In genomic region chr3:190617185-190617584, GRCh38 we compare ENCODE assay signal across 9 cellular contexts.
A peak's percentile ranks its signal among the peaks of the same experiment; 100 is the strongest.
DNase-seq lines count a peak whose midpoint lies in the region; ATAC-seq and TF ChIP-seq lines count a peak whose summit lies in the region.
"Had no signal": no experiment of that assay in that cellular context is flagged by ENCODE, and none has a peak within 500 bp of the region (broad histone marks: within the 10 kb centered on the region; RNA-seq: fewer than 3 reads in every experiment).

No MANE protein-coding gene starts in this region.

- no peaks in the 10 kb centered on the region for H4K20me1 ChIP-seq in SU-DHL-6 (ENCODE audit: low read depth, low read length)

- TF ChIP-seq EP300 in esophagus muscularis mucosa (IDR thresholded peaks at IDR 0.05), result no peak

- H3K27ac Mint-ChIP-seq in WTC11, result no peak overlapping the region

- peaks cover 9% of the 10 kb centered on the region for H3K4me1 Mint-ChIP-seq in WTC11

- H3K9ac ChIP-seq in SU-DHL-6 (ENCODE audit: low read length), result no peak overlapping the region

- H3K9me3 Mint-ChIP-seq in WTC11, result 0 out of 2 replicates have a peak, but pooled peaks cover 3% of the 10 kb centered on the region

- no peak for TF ChIP-seq POLR2A in esophagus muscularis mucosa (IDR thresholded peaks at IDR 0.05; ENCODE audit: low read depth)

- H3K36me3 Mint-ChIP-seq in WTC11, result no peaks in the 10 kb centered on the region

- ATAC-seq in activated CD4-positive, CD25-positive, alpha-beta regulatory T cell treated with anti-CD3 and anti-CD28 coated beads, Interleukin-2, amount 50 U/mL, for 24 hours, result peak; percentile 17 to 19
- peak; percentile 87 for ATAC-seq in HG03060 (IDR thresholded peaks at IDR 0.05; ENCODE audit: low read depth, unreplicated experiment)
- no peak for ATAC-seq in WTC11

- H2AFZ ChIP-seq in SU-DHL-6 (ENCODE audit: low read depth, low read length, severe bottlenecking), result no peak overlapping the region

- H3K4me2 ChIP-seq in SU-DHL-6 (ENCODE audit: low read depth, low read length, poor library complexity, severe bottlenecking), result peak overlapping the region; percentile 31

- no peaks in the 10 kb centered on the region for H3K79me2 ChIP-seq in SU-DHL-6 (ENCODE audit: insufficient read depth, low read length)

- no peak overlapping the region for H3K4me3 Mint-ChIP-seq in WTC11

- H3K4me3 ChIP-seq in SU-DHL-6 (ENCODE audit: insufficient read depth, low read length, poor library complexity, severe bottlenecking), result no peak overlapping the region
- H3K4me3 ChIP-seq in esophagus muscularis mucosa, result no peak overlapping the region
- H3K4me3 ChIP-seq: SJSA1 had no signal

- 74% methylated on average over 3 of the region's 3 CpGs for WGBS in esophagus muscularis mucosa

- CTCF ChIA-PET in WTC11 (lab: Charles Lee), result no interaction called here

- intact Hi-C loops in esophagus muscularis mucosa (cut with DNase I), result no loop called here

- no peaks in the 10 kb centered on the region for H3F3A ChIP-seq in SU-DHL-6 (ENCODE audit: insufficient read depth)

- H3K9me2 ChIP-seq in SU-DHL-6 (replicated peaks; ENCODE audit: insufficient read depth, low read length), result no peaks in the 10 kb centered on the region

- no peaks in the 10 kb centered on the region for H3K4me1 ChIP-seq in esophagus muscularis mucosa

- TF ChIP-seq CTCF in SU-DHL-6 (IDR thresholded peaks at IDR 0.05; ENCODE audit: insufficient read depth, low read length, poor library complexity, severe bottlenecking) (no peak), esophagus muscularis mucosa (IDR thresholded peaks at IDR 0.05) (no peak), WTC11 (IDR thresholded peaks at IDR 0.05) (no peak)

- DNase-seq in activated CD4-positive, CD25-positive, alpha-beta regulatory T cell treated with anti-CD3 and anti-CD28 coated beads, Interleukin-2, amount 50 U/mL, for 72 hours, result no peak
- peak; percentile 91 for DNase-seq in left kidney (ENCODE audit: low read depth, low spot score)
- DNase-seq in esophagus muscularis mucosa (ENCODE audit: extremely low spot score), result no peak
- no peak for DNase-seq in RKO (ENCODE audit: low spot score)
- no peak for DNase-seq in WTC11 (ENCODE audit: low spot score)

- POLR2A ChIA-PET in WTC11 (lab: Charles Lee), result no interaction called here

- H3K9me3 ChIP-seq in SU-DHL-6 (ENCODE audit: insufficient read depth, low read length) (no peaks in the 10 kb centered on the region), esophagus muscularis mucosa (no peaks in the 10 kb centered on the region)
- H3K9me3 ChIP-seq: SJSA1 had no signal

- H3K27me3 ChIP-seq in SU-DHL-6 (ENCODE audit: low read length), result no peaks in the 10 kb centered on the region
- H3K27me3 ChIP-seq in esophagus muscularis mucosa, result no peaks in the 10 kb centered on the region
- H3K27me3 ChIP-seq: SJSA1 had no signal

- H3K27ac ChIP-seq in SU-DHL-6 (ENCODE audit: low read depth, low read length) (no peak overlapping the region), esophagus muscularis mucosa (replicated peaks in 1 of 4) (no peak overlapping the region)
- H3K27ac ChIP-seq: SJSA1 had no signal

- no peaks in the 10 kb centered on the region for H3K27me3 Mint-ChIP-seq in WTC11 (ENCODE audit: low read depth)

- no peaks in the 10 kb centered on the region for H3K36me3 ChIP-seq in SU-DHL-6 (ENCODE audit: low read length)
- H3K36me3 ChIP-seq in esophagus muscularis mucosa, result no peaks in the 10 kb centered on the region

TF ChIP-seq in WTC11, 78 proteins besides CTCF, POLR2A, EP300 and RAD21:
- TF ChIP-seq ZNF532 (CRISPR knock-in tag; IDR thresholded peaks at IDR 0.05; ENCODE audit: borderline replicate concordance) (no peak), MYBL2 (CRISPR knock-in tag; IDR thresholded peaks at IDR 0.05) (no peak), MLX (CRISPR knock-in tag; IDR thresholded peaks at IDR 0.05) (no peak), ATF3 (CRISPR knock-in tag; conservative IDR thresholded peaks at IDR 0.05) (no peak), ATF1 (CRISPR knock-in tag; IDR thresholded peaks at IDR 0.05) (no peak), RORB (CRISPR knock-in tag; IDR thresholded peaks at IDR 0.05) (no peak), NR1H2 (CRISPR knock-in tag; IDR thresholded peaks at IDR 0.05) (no peak), ZNF121 (CRISPR knock-in tag; IDR thresholded peaks at IDR 0.05) (no peak), ZNF232 (CRISPR knock-in tag; IDR thresholded peaks at IDR 0.05) (no peak), SMAD4 (CRISPR knock-in tag; IDR thresholded peaks at IDR 0.05) (no peak), ZBTB21 (CRISPR knock-in tag; IDR thresholded peaks at IDR 0.05; ENCODE audit: borderline replicate concordance) (no peak), IRF1 (CRISPR knock-in tag; IDR thresholded peaks at IDR 0.05) (no peak), GABPB1 (CRISPR knock-in tag; IDR thresholded peaks at IDR 0.05) (no peak), HMGXB4 (CRISPR knock-in tag; IDR thresholded peaks at IDR 0.05) (no peak), TP53 (CRISPR knock-in tag; IDR thresholded peaks at IDR 0.05) (no peak), IRF2 (CRISPR knock-in tag; IDR thresholded peaks at IDR 0.05; ENCODE audit: borderline replicate concordance, low read depth) (no peak), CREM (CRISPR knock-in tag; IDR thresholded peaks at IDR 0.05) (no peak), ZBTB43 (CRISPR knock-in tag; IDR thresholded peaks at IDR 0.05) (no peak)
